In the genomic region with DNA sequence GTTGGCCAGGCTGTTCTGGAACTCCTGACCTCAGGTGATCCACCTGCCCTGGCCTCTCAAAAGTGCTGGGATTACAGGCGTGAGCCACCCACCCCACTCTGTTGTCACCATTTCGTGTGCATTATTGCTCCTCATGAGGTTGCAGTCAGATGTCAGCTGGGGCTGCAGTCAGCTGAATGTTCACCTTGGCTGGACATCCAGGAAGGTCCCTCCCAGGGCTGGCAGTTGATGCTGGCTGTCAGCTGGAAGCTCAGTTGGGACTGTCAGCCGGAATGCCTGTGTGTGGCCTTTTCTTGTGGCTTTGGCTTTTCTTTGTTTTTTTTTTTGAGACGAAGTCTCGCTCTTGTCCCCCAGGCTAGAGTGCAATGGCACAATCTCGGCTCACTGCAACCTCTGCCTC, we compare ENCODE assay signal across 32 cellular contexts. TPM values are rescaled to one million over a fixed set of nuclear protein-coding genes. Genes with fewer than 3 reads are reported as not detected.
"Had no signal": no experiment of that assay in that cellular context is flagged by ENCODE, and none has a peak within 500 bp of the region (broad histone marks: within the 10 kb centered on the region; RNA-seq: fewer than 3 reads in every experiment).

No MANE protein-coding gene starts in this region.

- H3K27me3 Mint-ChIP-seq: activated CD4-positive, alpha-beta memory T cell treated with anti-CD3 and anti-CD28 coated beads, Interleukin-2, amount 10 ng/mL, durations not matched to agents 7 days and 5 days; activated CD8-positive, alpha-beta memory T cell treated with anti-CD3 and anti-CD28 coated beads, Interleukin-2, amount 10 ng/mL, durations not matched to agents 7 days and 5 days; activated naive CD8-positive, alpha-beta T cell treated with anti-CD3 and anti-CD28 coated beads for 36 hours had no signal

- H3K4me1 ChIP-seq: Peyer's patch had no signal

- H3K9me3 Mint-ChIP-seq: activated CD4-positive, alpha-beta memory T cell treated with anti-CD3 and anti-CD28 coated beads, Interleukin-2, amount 10 ng/mL, durations not matched to agents 7 days and 5 days; activated naive CD8-positive, alpha-beta T cell treated with anti-CD3 and anti-CD28 coated beads for 36 hours had no signal

- H3K4me3 Mint-ChIP-seq: activated CD4-positive, alpha-beta memory T cell treated with anti-CD3 and anti-CD28 coated beads, Interleukin-2, amount 10 ng/mL, durations not matched to agents 7 days and 5 days; activated CD8-positive, alpha-beta memory T cell treated with anti-CD3 and anti-CD28 coated beads, Interleukin-2, amount 10 ng/mL, durations not matched to agents 7 days and 5 days; activated naive CD8-positive, alpha-beta T cell treated with anti-CD3 and anti-CD28 coated beads for 36 hours had no signal

- ATAC-seq: activated CD8-positive, alpha-beta memory T cell treated with anti-CD3 and anti-CD28 coated beads, Interleukin-2, amount 10 ng/mL, durations not matched to agents 7 days and 5 days; K562; PC-3 had no signal

- H3K36me3 Mint-ChIP-seq: activated CD8-positive, alpha-beta memory T cell treated with anti-CD3 and anti-CD28 coated beads, Interleukin-2, amount 10 ng/mL, durations not matched to agents 7 days and 5 days; activated naive CD8-positive, alpha-beta T cell treated with anti-CD3 and anti-CD28 coated beads for 36 hours had no signal

- H3K27me3 ChIP-seq: brain microvascular endothelial cell, Peyer's patch had no signal

- H3K4me3 ChIP-seq: K562, Peyer's patch, SK-N-MC had no signal

- H3K9me3 ChIP-seq: Peyer's patch had no signal

- H3K27ac ChIP-seq: brain microvascular endothelial cell, Peyer's patch, SK-N-MC, WERI-Rb-1 had no signal

- H3K27ac Mint-ChIP-seq: activated CD4-positive, alpha-beta memory T cell treated with anti-CD3 and anti-CD28 coated beads, Interleukin-2, amount 10 ng/mL, durations not matched to agents 7 days and 5 days; activated CD8-positive, alpha-beta memory T cell treated with anti-CD3 and anti-CD28 coated beads, Interleukin-2, amount 10 ng/mL, durations not matched to agents 7 days and 5 days; activated naive CD8-positive, alpha-beta T cell treated with anti-CD3 and anti-CD28 coated beads for 36 hours had no signal

- DNase-seq: activated CD4-positive, alpha-beta memory T cell treated with anti-CD3 and anti-CD28 coated beads, Interleukin-2, amount 10 ng/mL, durations not matched to agents 7 days and 5 days; activated CD4-positive, alpha-beta T cell treated with anti-CD3 and anti-CD28 coated beads for 1 hour; activated CD4-positive, alpha-beta T cell treated with anti-CD3 and anti-CD28 coated beads for 48 hours; activated CD4-positive, CD25-positive, alpha-beta regulatory T cell; activated CD8-positive, alpha-beta memory T cell treated with anti-CD3 and anti-CD28 coated beads for 24 hours; activated CD8-positive, alpha-beta memory T cell treated with anti-CD3 and anti-CD28 coated beads, Interleukin-2, amount 10 ng/mL, durations not matched to agents 7 days and 5 days; activated CD8-positive, alpha-beta memory T cell treated with anti-CD3 and anti-CD28 coated beads, Interleukin-2, amount 50 U/mL, for 48 hours; activated effector memory CD4-positive, alpha-beta T cell treated with Interleukin-2 at 50 U/mL for 16 hours; activated naive CD4-positive, alpha-beta T cell treated with anti-CD3 and anti-CD28 coated beads, Interleukin-2, amount 50 U/mL, for 16 hours; activated naive CD8-positive, alpha-beta T cell treated with anti-CD3 and anti-CD28 coated beads for 36 hours; activated T-cell treated with anti-CD3 and anti-CD28 coated beads, Interleukin-2, amount 50 U/mL, for 48 hours; amniotic stem cell; aorta; brain microvascular endothelial cell; IMR-90; MV-4-11; NCI-H1092; NCI-H1436 treated with DMSO at 0.1 percent for 48 hours; NCI-H1694 treated with DMSO at 0.1 percent for 48 hours; NCI-H2029; NCI-H345; NCI-H524 treated with DMSO at 0.1 percent for 48 hours; NK-92 treated with Interleukin-12 subunit alpha and Interleukin-12 subunit beta, amount 100 ng/mL, for 24 hours; PC-3; Peyer's patch; RPMI8226; T1000; WERI-Rb-1 had no signal

RNA-seq across cellular contexts. Expression of a gene that starts 18.9 kb away (rescaled TPM):
- total RNA-seq: aorta, MCF 10A, Peyer's patch had no signal

RNA-seq across cellular contexts. Expression of a gene that starts 29.6 kb away (rescaled TPM):
- total RNA-seq: PC-3 had no signal

RNA-seq across cellular contexts. Expression of a gene that starts 30.1 kb away (rescaled TPM):
- total RNA-seq: PC-3 had no signal

RNA-seq across cellular contexts. Expression of a gene that starts 58.0 kb away (rescaled TPM):
- total RNA-seq: activated CD4-positive, alpha-beta memory T cell treated with anti-CD3 and anti-CD28 coated beads, Interleukin-2, amount 10 ng/mL, durations not matched to agents 7 days and 5 days; activated CD8-positive, alpha-beta memory T cell treated with anti-CD3 and anti-CD28 coated beads, Interleukin-2, amount 10 ng/mL, durations not matched to agents 7 days and 5 days; activated naive CD8-positive, alpha-beta T cell treated with anti-CD3 and anti-CD28 coated beads for 36 hours; IMR-90; T-helper 1 cell treated with Interleukin-12 subunit alpha and Interleukin-12 subunit beta and Interleukin-4 antibody, amounts not matched to agents 30 ng/mL and 1 ng/mL, for 36 hours had no signal
